Comparison of ENCODE assay signal across 1 cellular context in the genomic region with DNA sequence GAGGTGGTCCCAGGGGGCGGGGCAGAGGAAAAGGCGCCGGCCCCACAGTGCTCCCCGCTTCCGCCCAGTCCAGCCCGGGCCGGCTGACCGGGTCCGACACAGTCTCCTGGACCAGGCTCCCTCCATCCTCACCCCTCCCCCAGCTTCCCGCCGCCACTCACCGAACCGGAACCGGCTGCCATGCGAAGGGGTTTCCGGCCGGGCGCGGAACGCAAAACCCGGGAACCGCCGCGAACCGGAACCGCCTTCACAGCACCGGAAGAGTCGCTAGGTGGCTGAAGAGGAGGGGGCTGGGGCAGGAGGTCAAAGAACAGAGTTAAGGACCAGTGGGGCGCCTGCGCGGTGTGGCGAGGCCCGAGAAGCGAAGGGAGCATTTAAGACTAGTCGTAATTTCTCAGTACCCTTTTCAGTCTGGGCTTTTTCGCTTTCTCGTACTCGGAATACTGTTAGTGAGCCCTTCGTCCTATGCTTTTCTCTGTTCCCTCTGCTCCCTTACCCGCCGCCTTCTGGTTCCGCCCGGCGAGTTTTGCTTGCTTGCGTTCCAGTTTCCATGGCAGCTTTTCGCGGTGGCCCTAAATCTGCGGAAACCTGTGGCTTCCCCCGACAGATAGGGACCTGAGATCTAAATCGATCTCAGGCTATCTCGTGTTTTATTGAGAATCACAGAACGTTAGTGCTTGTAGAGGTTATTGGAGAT.
TF ChIP-seq lines count a peak whose summit lies in the region.

TSS of gene SENP1 (minus strand) at position 213 of the 697 bp plus-strand sequence. CDS start 4,607 bp downstream, outside the sequence.

TF ChIP-seq in K562, 482 proteins besides CTCF, POLR2A, EP300 and RAD21 (continued from another document and continues in another):
- TF ChIP-seq ZBTB9 (CRISPR knock-in tag; IDR thresholded peaks at IDR 0.05), result no peak; the same call in 1 of the 2 replicates
- TF ChIP-seq, protein P1, sequence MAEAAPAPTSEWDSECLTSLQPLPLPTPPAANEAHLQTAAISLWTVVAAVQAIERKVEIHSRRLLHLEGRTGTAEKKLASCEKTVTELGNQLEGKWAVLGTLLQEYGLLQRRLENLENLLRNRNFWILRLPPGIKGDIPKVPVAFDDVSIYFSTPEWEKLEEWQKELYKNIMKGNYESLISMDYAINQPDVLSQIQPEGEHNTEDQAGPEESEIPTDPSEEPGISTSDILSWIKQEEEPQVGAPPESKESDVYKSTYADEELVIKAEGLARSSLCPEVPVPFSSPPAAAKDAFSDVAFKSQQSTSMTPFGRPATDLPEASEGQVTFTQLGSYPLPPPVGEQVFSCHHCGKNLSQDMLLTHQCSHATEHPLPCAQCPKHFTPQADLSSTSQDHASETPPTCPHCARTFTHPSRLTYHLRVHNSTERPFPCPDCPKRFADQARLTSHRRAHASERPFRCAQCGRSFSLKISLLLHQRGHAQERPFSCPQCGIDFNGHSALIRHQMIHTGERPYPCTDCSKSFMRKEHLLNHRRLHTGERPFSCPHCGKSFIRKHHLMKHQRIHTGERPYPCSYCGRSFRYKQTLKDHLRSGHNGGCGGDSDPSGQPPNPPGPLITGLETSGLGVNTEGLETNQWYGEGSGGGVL (CRISPR knock-in tag; IDR thresholded peaks at IDR 0.05), result no peak
- TF ChIP-seq NUFIP1 (IDR thresholded peaks at IDR 0.05; ENCODE audit: partially characterized antibody), result no peak
- peak; percentile 29 to 68; a peak in 3 of 4 replicates for TF ChIP-seq FOXK2 (conservative IDR thresholded peaks at IDR 0.05 in 1 of 2, IDR thresholded peaks at IDR 0.05 in 1 of 2; ENCODE audit: low read depth in 2 of 2)
- TF ChIP-seq SRF (CRISPR knock-in tag; IDR thresholded peaks at IDR 0.05), result peak in 1 of 2 experiments; percentile 62; a peak in 1 of 4 replicates
- peak; percentile 87 for TF ChIP-seq TAF1 (IDR thresholded peaks at IDR 0.05; ENCODE audit: control insufficient read depth, extremely low read depth, insufficient read depth, low read length, severe bottlenecking)
- TF ChIP-seq, protein P2, sequence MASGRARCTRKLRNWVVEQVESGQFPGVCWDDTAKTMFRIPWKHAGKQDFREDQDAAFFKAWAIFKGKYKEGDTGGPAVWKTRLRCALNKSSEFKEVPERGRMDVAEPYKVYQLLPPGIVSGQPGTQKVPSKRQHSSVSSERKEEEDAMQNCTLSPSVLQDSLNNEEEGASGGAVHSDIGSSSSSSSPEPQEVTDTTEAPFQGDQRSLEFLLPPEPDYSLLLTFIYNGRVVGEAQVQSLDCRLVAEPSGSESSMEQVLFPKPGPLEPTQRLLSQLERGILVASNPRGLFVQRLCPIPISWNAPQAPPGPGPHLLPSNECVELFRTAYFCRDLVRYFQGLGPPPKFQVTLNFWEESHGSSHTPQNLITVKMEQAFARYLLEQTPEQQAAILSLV (tag; IDR thresholded peaks at IDR 0.05), result no peak
- TF ChIP-seq STAT5A (IDR thresholded peaks at IDR 0.05; ENCODE audit: borderline replicate concordance, low read length), result no peak; the same call in 1 of the 2 replicates
- no peak for TF ChIP-seq EWSR1 (IDR thresholded peaks at IDR 0.05; ENCODE audit: borderline replicate concordance, low read depth, partially characterized antibody)
- TF ChIP-seq TBL1XR1 (IDR thresholded peaks at IDR 0.05; ENCODE audit: low read length in 2 of 2), result peak in 1 of 2 experiments; percentile 53; a peak in 1 of 4 replicates
- no peak for TF ChIP-seq ZNF311 (CRISPR knock-in tag; IDR thresholded peaks at IDR 0.05)
- TF ChIP-seq BCOR (IDR thresholded peaks at IDR 0.05), result no peak
- TF ChIP-seq U2AF2 (optimal IDR thresholded peaks at IDR 0.05; ENCODE audit: low read depth, low read length), result no peak
- TF ChIP-seq HDGF (IDR thresholded peaks at IDR 0.05), result no peak
- no peak; the same call in 1 of the 2 replicates for TF ChIP-seq ARID1B (IDR thresholded peaks at IDR 0.05)
- TF ChIP-seq HNRNPUL1 (IDR thresholded peaks at IDR 0.05; ENCODE audit: low read length), result no peak
- TF ChIP-seq ZNF551 (CRISPR knock-in tag; IDR thresholded peaks at IDR 0.05), result no peak
- TF ChIP-seq POLR2B (IDR thresholded peaks at IDR 0.05; ENCODE audit: low read depth, partially characterized antibody), result peak; percentile 61
- TF ChIP-seq TEAD4 (IDR thresholded peaks at IDR 0.05; ENCODE audit: low read length), result no peak
- no peak for TF ChIP-seq TEAD4 (CRISPR knock-in tag; IDR thresholded peaks at IDR 0.05; ENCODE audit: borderline replicate concordance)
- no peak for TF ChIP-seq SMARCE1 (IDR thresholded peaks at IDR 0.05)
- TF ChIP-seq ZNF707 (CRISPR knock-in tag; conservative IDR thresholded peaks at IDR 0.05), result no peak
- TF ChIP-seq, protein P3, sequence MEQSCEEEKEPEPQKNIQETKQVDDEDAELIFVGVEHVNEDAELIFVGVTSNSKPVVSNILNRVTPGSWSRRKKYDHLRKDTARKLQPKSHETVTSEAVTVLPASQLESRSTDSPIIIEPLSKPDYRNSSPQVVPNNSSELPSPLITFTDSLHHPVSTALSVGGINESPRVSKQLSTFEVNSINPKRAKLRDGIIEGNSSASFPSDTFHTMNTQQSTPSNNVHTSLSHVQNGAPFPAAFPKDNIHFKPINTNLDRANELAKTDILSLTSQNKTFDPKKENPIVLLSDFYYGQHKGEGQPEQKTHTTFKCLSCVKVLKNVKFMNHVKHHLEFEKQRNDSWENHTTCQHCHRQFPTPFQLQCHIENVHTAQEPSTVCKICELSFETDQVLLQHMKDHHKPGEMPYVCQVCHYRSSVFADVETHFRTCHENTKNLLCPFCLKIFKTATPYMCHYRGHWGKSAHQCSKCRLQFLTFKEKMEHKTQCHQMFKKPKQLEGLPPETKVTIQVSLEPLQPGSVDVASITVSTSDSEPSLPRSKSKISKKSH (CRISPR knock-in tag; IDR thresholded peaks at IDR 0.05), result no peak
- TF ChIP-seq PPARD (CRISPR knock-in tag; IDR thresholded peaks at IDR 0.05), result no peak
- TF ChIP-seq ASH1L (IDR thresholded peaks at IDR 0.05; ENCODE audit: borderline replicate concordance, low read depth, partially characterized antibody), result peak; percentile 55
- 0 out of 2 replicates have a peak, but pooled peaks have one; percentile 53 for TF ChIP-seq KAT8 (IDR thresholded peaks at IDR 0.05; ENCODE audit: low read depth)
- TF ChIP-seq, protein P4, sequence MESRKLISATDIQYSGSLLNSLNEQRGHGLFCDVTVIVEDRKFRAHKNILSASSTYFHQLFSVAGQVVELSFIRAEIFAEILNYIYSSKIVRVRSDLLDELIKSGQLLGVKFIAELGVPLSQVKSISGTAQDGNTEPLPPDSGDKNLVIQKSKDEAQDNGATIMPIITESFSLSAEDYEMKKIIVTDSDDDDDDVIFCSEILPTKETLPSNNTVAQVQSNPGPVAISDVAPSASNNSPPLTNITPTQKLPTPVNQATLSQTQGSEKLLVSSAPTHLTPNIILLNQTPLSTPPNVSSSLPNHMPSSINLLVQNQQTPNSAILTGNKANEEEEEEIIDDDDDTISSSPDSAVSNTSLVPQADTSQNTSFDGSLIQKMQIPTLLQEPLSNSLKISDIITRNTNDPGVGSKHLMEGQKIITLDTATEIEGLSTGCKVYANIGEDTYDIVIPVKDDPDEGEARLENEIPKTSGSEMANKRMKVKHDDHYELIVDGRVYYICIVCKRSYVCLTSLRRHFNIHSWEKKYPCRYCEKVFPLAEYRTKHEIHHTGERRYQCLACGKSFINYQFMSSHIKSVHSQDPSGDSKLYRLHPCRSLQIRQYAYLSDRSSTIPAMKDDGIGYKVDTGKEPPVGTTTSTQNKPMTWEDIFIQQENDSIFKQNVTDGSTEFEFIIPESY (CRISPR knock-in tag; IDR thresholded peaks at IDR 0.05), result no peak
- 0 out of 2 replicates have a peak, but pooled peaks have one; percentile 51 for TF ChIP-seq ZNF263 (CRISPR knock-in tag; IDR thresholded peaks at IDR 0.05; ENCODE audit: borderline replicate concordance)
- TF ChIP-seq, protein P5, sequence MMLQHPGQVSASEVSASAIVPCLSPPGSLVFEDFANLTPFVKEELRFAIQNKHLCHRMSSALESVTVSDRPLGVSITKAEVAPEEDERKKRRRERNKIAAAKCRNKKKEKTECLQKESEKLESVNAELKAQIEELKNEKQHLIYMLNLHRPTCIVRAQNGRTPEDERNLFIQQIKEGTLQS (IDR thresholded peaks at IDR 0.05), result 0 out of 2 replicates have a peak, but pooled peaks have one; percentile 8
- TF ChIP-seq, protein P5 (CRISPR knock-in tag; conservative IDR thresholded peaks at IDR 0.05), result no peak; the same call in 1 of the 2 replicates
- TF ChIP-seq TAF15 (IDR thresholded peaks at IDR 0.05; ENCODE audit: low read depth, low read length), result no peak
- TF ChIP-seq PHB (CRISPR knock-in tag; IDR thresholded peaks at IDR 0.05), result no peak
- no peak for TF ChIP-seq ZSCAN29 (IDR thresholded peaks at IDR 0.05)
- TF ChIP-seq, protein P6, sequence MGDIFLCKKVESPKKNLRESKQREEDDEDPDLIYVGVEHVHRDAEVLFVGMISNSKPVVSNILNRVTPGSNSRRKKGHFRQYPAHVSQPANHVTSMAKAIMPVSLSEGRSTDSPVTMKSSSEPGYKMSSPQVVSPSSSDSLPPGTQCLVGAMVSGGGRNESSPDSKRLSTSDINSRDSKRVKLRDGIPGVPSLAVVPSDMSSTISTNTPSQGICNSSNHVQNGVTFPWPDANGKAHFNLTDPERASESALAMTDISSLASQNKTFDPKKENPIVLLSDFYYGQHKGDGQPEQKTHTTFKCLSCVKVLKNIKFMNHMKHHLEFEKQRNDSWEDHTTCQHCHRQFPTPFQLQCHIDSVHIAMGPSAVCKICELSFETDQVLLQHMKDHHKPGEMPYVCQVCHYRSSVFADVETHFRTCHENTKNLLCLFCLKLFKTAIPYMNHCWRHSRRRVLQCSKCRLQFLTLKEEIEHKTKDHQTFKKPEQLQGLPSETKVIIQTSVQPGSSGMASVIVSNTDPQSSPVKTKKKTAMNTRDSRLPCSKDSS (IDR thresholded peaks at IDR 0.05; ENCODE audit: low read depth, partially characterized antibody), result no peak
- no peak for TF ChIP-seq BHLHE40 (IDR thresholded peaks at IDR 0.05; ENCODE audit: low read length)
- TF ChIP-seq, protein P7, sequence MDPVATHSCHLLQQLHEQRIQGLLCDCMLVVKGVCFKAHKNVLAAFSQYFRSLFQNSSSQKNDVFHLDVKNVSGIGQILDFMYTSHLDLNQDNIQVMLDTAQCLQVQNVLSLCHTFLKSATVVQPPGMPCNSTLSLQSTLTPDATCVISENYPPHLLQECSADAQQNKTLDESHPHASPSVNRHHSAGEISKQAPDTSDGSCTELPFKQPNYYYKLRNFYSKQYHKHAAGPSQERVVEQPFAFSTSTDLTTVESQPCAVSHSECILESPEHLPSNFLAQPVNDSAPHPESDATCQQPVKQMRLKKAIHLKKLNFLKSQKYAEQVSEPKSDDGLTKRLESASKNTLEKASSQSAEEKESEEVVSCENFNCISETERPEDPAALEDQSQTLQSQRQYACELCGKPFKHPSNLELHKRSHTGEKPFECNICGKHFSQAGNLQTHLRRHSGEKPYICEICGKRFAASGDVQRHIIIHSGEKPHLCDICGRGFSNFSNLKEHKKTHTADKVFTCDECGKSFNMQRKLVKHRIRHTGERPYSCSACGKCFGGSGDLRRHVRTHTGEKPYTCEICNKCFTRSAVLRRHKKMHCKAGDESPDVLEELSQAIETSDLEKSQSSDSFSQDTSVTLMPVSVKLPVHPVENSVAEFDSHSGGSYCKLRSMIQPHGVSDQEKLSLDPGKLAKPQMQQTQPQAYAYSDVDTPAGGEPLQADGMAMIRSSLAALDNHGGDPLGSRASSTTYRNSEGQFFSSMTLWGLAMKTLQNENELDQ (CRISPR knock-in tag; IDR thresholded peaks at IDR 0.05; ENCODE audit: borderline replicate concordance), result no peak
- TF ChIP-seq ZNF41 (CRISPR knock-in tag; conservative IDR thresholded peaks at IDR 0.05), result no peak
- TF ChIP-seq POLR2H (tag; IDR thresholded peaks at IDR 0.05; ENCODE audit: low read depth), result 0 out of 2 replicates have a peak, but pooled peaks have one; percentile 27
- no peak for TF ChIP-seq IFI16 (CRISPR knock-in tag; IDR thresholded peaks at IDR 0.05)
- no peak for TF ChIP-seq E2F3 (CRISPR knock-in tag; IDR thresholded peaks at IDR 0.05)
- TF ChIP-seq TCF7L2 (IDR thresholded peaks at IDR 0.05; ENCODE audit: low read depth, low read length), result no peak
- no peak for TF ChIP-seq XRCC4 (IDR thresholded peaks at IDR 0.05; ENCODE audit: extremely low read depth, insufficient read depth, insufficient read length)
- TF ChIP-seq, protein P8, sequence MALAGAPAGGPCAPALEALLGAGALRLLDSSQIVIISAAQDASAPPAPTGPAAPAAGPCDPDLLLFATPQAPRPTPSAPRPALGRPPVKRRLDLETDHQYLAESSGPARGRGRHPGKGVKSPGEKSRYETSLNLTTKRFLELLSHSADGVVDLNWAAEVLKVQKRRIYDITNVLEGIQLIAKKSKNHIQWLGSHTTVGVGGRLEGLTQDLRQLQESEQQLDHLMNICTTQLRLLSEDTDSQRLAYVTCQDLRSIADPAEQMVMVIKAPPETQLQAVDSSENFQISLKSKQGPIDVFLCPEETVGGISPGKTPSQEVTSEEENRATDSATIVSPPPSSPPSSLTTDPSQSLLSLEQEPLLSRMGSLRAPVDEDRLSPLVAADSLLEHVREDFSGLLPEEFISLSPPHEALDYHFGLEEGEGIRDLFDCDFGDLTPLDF (CRISPR knock-in tag; IDR thresholded peaks at IDR 0.05), result 0 out of 2 replicates have a peak, but pooled peaks have one; percentile 41
- TF ChIP-seq RBM17 (IDR thresholded peaks at IDR 0.05; ENCODE audit: borderline replicate concordance, low read depth, low read length), result no peak
- peak in 1 of 2 experiments; percentile 60; a peak in 2 of 4 replicates for TF ChIP-seq HDAC1 (IDR thresholded peaks at IDR 0.05)
- no peak for TF ChIP-seq BRF1 (IDR thresholded peaks at IDR 0.05; ENCODE audit: borderline replicate concordance, extremely low read depth, insufficient read length)
- peak; percentile 47; the same call in 1 of the 2 replicates for TF ChIP-seq ZNF644 (tag; IDR thresholded peaks at IDR 0.05; ENCODE audit: low read depth)
- no peak for TF ChIP-seq ZNF24 (IDR thresholded peaks at IDR 0.05)
- TF ChIP-seq, protein P9, sequence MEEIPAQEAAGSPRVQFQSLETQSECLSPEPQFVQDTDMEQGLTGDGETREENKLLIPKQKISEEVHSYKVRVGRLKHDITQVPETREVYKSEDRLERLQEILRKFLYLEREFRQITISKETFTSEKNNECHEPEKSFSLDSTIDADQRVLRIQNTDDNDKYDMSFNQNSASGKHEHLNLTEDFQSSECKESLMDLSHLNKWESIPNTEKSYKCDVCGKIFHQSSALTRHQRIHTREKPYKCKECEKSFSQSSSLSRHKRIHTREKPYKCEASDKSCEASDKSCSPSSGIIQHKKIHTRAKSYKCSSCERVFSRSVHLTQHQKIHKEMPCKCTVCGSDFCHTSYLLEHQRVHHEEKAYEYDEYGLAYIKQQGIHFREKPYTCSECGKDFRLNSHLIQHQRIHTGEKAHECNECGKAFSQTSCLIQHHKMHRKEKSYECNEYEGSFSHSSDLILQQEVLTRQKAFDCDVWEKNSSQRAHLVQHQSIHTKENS (CRISPR knock-in tag; IDR thresholded peaks at IDR 0.05), result no peak
